ENCODE assay signal across 15 cellular contexts in genomic region chr2:220446106-220446712, GRCh38.
"Had no signal": no experiment of that assay in that cellular context is flagged by ENCODE, and none has a peak within 500 bp of the region (broad histone marks: within the 10 kb centered on the region; RNA-seq: fewer than 3 reads in every experiment).

No MANE protein-coding gene starts in this region.

- H3K27me3 Mint-ChIP-seq: effector memory CD8-positive, alpha-beta T cell had no signal

- H3K4me1 ChIP-seq: lower lobe of right lung, pancreas, stomach, thyroid gland had no signal

- H3K27ac Mint-ChIP-seq: effector memory CD8-positive, alpha-beta T cell; natural killer cell; stimulated activated effector memory CD8-positive, alpha-beta T cell treated with anti-CD3 and anti-CD28 coated beads, Interleukin-12 subunit alpha, Interleukin-12 subunit beta, amount 100 ng/mL, for 72 hours; type B pancreatic cell had no signal

- H3K36me3 Mint-ChIP-seq: stimulated activated effector memory CD8-positive, alpha-beta T cell treated with anti-CD3 and anti-CD28 coated beads, Interleukin-12 subunit alpha, Interleukin-12 subunit beta, amount 100 ng/mL, for 72 hours; type B pancreatic cell had no signal

- H3K27me3 ChIP-seq: pancreas, stomach, thyroid gland had no signal

- DNase-seq: cortex of kidney; effector memory CD8-positive, alpha-beta T cell; erythroblast; left ventricle myocardium superior; lower lobe of right lung; natural killer cell; pancreas; stimulated activated CD4-positive, alpha-beta T cell treated with anti-CD3 and anti-CD28 coated beads, Interleukin-2, amount 100 ng/mL, for 24 hours; stimulated activated CD4-positive, alpha-beta T cell treated with anti-CD3 and anti-CD28 coated beads, Interleukin-4, amount 100 ng/mL, for 24 hours; stimulated activated naive CD4-positive, alpha-beta T cell treated with Interleukin-2 at 50 U/mL for 16 hours; stomach; thyroid gland had no signal

- H3K9me3 ChIP-seq: lower lobe of right lung, pancreas, stomach, thyroid gland had no signal

- H3K9me3 Mint-ChIP-seq: type B pancreatic cell had no signal

- H3K36me3 ChIP-seq: lower lobe of right lung, pancreas, stomach, thyroid gland had no signal

- ATAC-seq: effector memory CD8-positive, alpha-beta T cell; left ventricle myocardium superior; lower lobe of right lung; natural killer cell; pancreas; sciatic nerve; stimulated activated effector memory CD8-positive, alpha-beta T cell treated with anti-CD3 and anti-CD28 coated beads, Interleukin-12 subunit alpha, Interleukin-12 subunit beta, amount 100 ng/mL, for 72 hours had no signal

- H3K27ac ChIP-seq: lower lobe of right lung, pancreas, stomach, thyroid gland had no signal

- H3K4me3 Mint-ChIP-seq: effector memory CD8-positive, alpha-beta T cell; natural killer cell; stimulated activated effector memory CD8-positive, alpha-beta T cell treated with anti-CD3 and anti-CD28 coated beads, Interleukin-12 subunit alpha, Interleukin-12 subunit beta, amount 100 ng/mL, for 72 hours; type B pancreatic cell had no signal

- H3K4me1 Mint-ChIP-seq: natural killer cell; stimulated activated effector memory CD8-positive, alpha-beta T cell treated with anti-CD3 and anti-CD28 coated beads, Interleukin-12 subunit alpha, Interleukin-12 subunit beta, amount 100 ng/mL, for 72 hours had no signal

- H3K4me3 ChIP-seq: lower lobe of right lung, pancreas, stomach, thyroid gland had no signal
